Comparison of ENCODE assay signal across 8 cellular contexts in genomic region chrX:15471016-15471415, GRCh38. TPM values are rescaled to one million over a fixed set of nuclear protein-coding genes. Genes with fewer than 3 reads are reported as not detected.
DNase-seq lines count a peak whose midpoint lies in the region; ATAC-seq and TF ChIP-seq lines count a peak whose summit lies in the region.

No MANE protein-coding gene starts in this region.

- TF ChIP-seq CTCF in WTC11 (IDR thresholded peaks at IDR 0.05) = peak; percentile 30; the same call in 1 of the 2 replicates

- H3K36me3 Mint-ChIP-seq in WTC11 = no peaks in the 10 kb centered on the region

- H3K27me3 Mint-ChIP-seq in WTC11 (ENCODE audit: low read depth) = no peaks in the 10 kb centered on the region

- peaks cover 19% of the 10 kb centered on the region for H3K4me1 Mint-ChIP-seq in WTC11

- peak; percentile 79 for ATAC-seq in WTC11
- no peak for ATAC-seq in GM19324 (IDR thresholded peaks at IDR 0.05; ENCODE audit: low FRiP score, unreplicated experiment)

- DNase-seq in GM04504 (ENCODE audit: low read depth) = peak; percentile 57
- DNase-seq in HEK293T (ENCODE audit: extremely low spot score) = peak; percentile 48
- peak; percentile 43 for DNase-seq in NCI-H146 (lab: John Stamatoyannopoulos, UW)
- peak; percentile 47 for DNase-seq in WTC11 (ENCODE audit: low spot score)
- peak; percentile 27 for DNase-seq in central memory CD4-positive, alpha-beta T cell
- peak; percentile 14 for DNase-seq in kidney glomerular epithelial cell (lab: John Stamatoyannopoulos, UW)
- peak; percentile 24 to 28 for DNase-seq in stimulated activated CD4-positive, alpha-beta T cell treated with anti-CD3 and anti-CD28 coated beads, Interleukin-4, amount 100 ng/mL, for 48 hours (ENCODE audit: low read depth in 2 of 2)

- CTCF ChIA-PET in HEK293T (lab: Yijun Ruan, JAX) = interaction anchor here (0.6 to 1.2 kb wide), 3 partner anchors 28 to 121 kb away, joined by 3 to 5 read pairs (median 5); no protein-coding TSS in a partner anchor
- CTCF ChIA-PET in WTC11 (lab: Charles Lee) = interaction anchor here (0.6 to 1.7 kb wide), 8 partner anchors 22 to 177 kb away, joined by 3 to 5 read pairs (median 4); partner anchors contain the start of gene PIR

- H3K4me3 Mint-ChIP-seq in WTC11 = no peak overlapping the region

- POLR2A ChIA-PET in HEK293T (lab: Yijun Ruan, JAX) = interaction anchor here (1.3 kb wide), 1 partner anchor 22 kb away, joined by 3 read pairs; the partner anchor contains the start of gene PIR
- POLR2A ChIA-PET in WTC11 (lab: Charles Lee) = no interaction called here

- H3K27ac Mint-ChIP-seq in WTC11 = no peak overlapping the region

- no peaks in the 10 kb centered on the region for H3K9me3 Mint-ChIP-seq in WTC11

TF ChIP-seq in HEK293T, 16 proteins besides CTCF, POLR2A, EP300 and RAD21:
- TF ChIP-seq FOXM1 (IDR thresholded peaks at IDR 0.05; ENCODE audit: borderline replicate concordance) (no peak), BHLHE40 (IDR thresholded peaks at IDR 0.05; ENCODE audit: borderline replicate concordance) (no peak), ARNT (IDR thresholded peaks at IDR 0.05) (no peak), SUZ12 (IDR thresholded peaks at IDR 0.05) (no peak), TARDBP (IDR thresholded peaks at IDR 0.05) (no peak), HDGF (IDR thresholded peaks at IDR 0.05; ENCODE audit: borderline replicate concordance) (no peak), LEF1 (IDR thresholded peaks at IDR 0.05; ENCODE audit: borderline replicate concordance) (no peak), CTBP1 (IDR thresholded peaks at IDR 0.05; ENCODE audit: borderline replicate concordance) (no peak), SP1 (IDR thresholded peaks at IDR 0.05) (no peak), FOXA1 (IDR thresholded peaks at IDR 0.05) (no peak), FOXK2 (IDR thresholded peaks at IDR 0.05) (no peak), ELF4 (IDR thresholded peaks at IDR 0.05) (no peak)
- TF ChIP-seq, protein P1, sequence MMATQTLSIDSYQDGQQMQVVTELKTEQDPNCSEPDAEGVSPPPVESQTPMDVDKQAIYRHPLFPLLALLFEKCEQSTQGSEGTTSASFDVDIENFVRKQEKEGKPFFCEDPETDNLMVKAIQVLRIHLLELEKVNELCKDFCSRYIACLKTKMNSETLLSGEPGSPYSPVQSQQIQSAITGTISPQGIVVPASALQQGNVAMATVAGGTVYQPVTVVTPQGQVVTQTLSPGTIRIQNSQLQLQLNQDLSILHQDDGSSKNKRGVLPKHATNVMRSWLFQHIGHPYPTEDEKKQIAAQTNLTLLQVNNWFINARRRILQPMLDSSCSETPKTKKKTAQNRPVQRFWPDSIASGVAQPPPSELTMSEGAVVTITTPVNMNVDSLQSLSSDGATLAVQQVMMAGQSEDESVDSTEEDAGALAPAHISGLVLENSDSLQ (IDR thresholded peaks at IDR 0.05) = no peak

TF ChIP-seq in WTC11, 78 proteins besides CTCF, POLR2A, EP300 and RAD21:
- TF ChIP-seq NFATC4 (CRISPR knock-in tag; IDR thresholded peaks at IDR 0.05) (no peak), EMX1 (CRISPR knock-in tag; IDR thresholded peaks at IDR 0.05) (no peak), JUN (CRISPR knock-in tag; IDR thresholded peaks at IDR 0.05) (no peak), ZNF317 (CRISPR knock-in tag; IDR thresholded peaks at IDR 0.05; ENCODE audit: borderline replicate concordance, low read depth) (no peak), PRRX2 (CRISPR knock-in tag; IDR thresholded peaks at IDR 0.05) (no peak), FOXJ3 (CRISPR knock-in tag; IDR thresholded peaks at IDR 0.05; ENCODE audit: borderline replicate concordance) (no peak), NR1H2 (CRISPR knock-in tag; IDR thresholded peaks at IDR 0.05) (no peak), MXD4 (CRISPR knock-in tag; IDR thresholded peaks at IDR 0.05; ENCODE audit: borderline replicate concordance) (no peak), JAZF1 (CRISPR knock-in tag; IDR thresholded peaks at IDR 0.05) (no peak), MYBL2 (CRISPR knock-in tag; IDR thresholded peaks at IDR 0.05) (no peak), ATF2 (CRISPR knock-in tag; IDR thresholded peaks at IDR 0.05; ENCODE audit: borderline replicate concordance, low read depth) (no peak), ZNF416 (CRISPR knock-in tag; IDR thresholded peaks at IDR 0.05) (no peak), ESRRA (CRISPR knock-in tag; IDR thresholded peaks at IDR 0.05; ENCODE audit: borderline replicate concordance) (no peak), GABPB1 (CRISPR knock-in tag; IDR thresholded peaks at IDR 0.05) (no peak), SP1 (CRISPR knock-in tag; conservative IDR thresholded peaks at IDR 0.05) (no peak)
- TF ChIP-seq, protein P2, sequence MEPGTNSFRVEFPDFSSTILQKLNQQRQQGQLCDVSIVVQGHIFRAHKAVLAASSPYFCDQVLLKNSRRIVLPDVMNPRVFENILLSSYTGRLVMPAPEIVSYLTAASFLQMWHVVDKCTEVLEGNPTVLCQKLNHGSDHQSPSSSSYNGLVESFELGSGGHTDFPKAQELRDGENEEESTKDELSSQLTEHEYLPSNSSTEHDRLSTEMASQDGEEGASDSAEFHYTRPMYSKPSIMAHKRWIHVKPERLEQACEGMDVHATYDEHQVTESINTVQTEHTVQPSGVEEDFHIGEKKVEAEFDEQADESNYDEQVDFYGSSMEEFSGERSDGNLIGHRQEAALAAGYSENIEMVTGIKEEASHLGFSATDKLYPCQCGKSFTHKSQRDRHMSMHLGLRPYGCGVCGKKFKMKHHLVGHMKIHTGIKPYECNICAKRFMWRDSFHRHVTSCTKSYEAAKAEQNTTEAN (CRISPR knock-in tag; IDR thresholded peaks at IDR 0.05) = no peak
TF ChIP-seq in WTC11: peak in this region for 0.

RNA-seq across cellular contexts. Expression of gene PIR, which starts 22.1 kb away (rescaled TPM):
- total RNA-seq in WTC11 (2021) = 17.1 to 21.0 TPM (median 19.9 TPM) in 3 replicates

RNA-seq across cellular contexts. Expression of gene BMX, which starts 29.6 kb away (rescaled TPM):
- total RNA-seq in WTC11 (2021) = not detected in 3 replicates
